Comparison of ENCODE assay signal across 13 cellular contexts in genomic region chr11:71946144-71946571, GRCh38. TPM values are rescaled to one million over a fixed set of nuclear protein-coding genes. Genes with fewer than 3 reads are reported as not detected.
DNase-seq lines count a peak whose midpoint lies in the region; ATAC-seq and TF ChIP-seq lines count a peak whose summit lies in the region.
"Had no signal": no experiment of that assay in that cellular context is flagged by ENCODE, and none has a peak within 500 bp of the region (broad histone marks: within the 10 kb centered on the region; RNA-seq: fewer than 3 reads in every experiment).

No MANE protein-coding gene starts in this region.

- H3K27me3 ChIP-seq in IMR-90 (ENCODE audit: control insufficient read depth, insufficient read depth, low read length) (no peaks in the 10 kb centered on the region), brain microvascular endothelial cell (replicated peaks) (no peaks in the 10 kb centered on the region), lower lobe of right lung (ENCODE audit: low read depth) (no peaks in the 10 kb centered on the region)
- H3K27me3 ChIP-seq: gastrocnemius medialis, sigmoid colon had no signal

- H3K27ac ChIP-seq in IMR-90 (ENCODE audit: insufficient read depth, low read length) (no peak overlapping the region), brain microvascular endothelial cell (peak overlapping the region; percentile 98), lower lobe of right lung (no peak overlapping the region)
- H3K27ac ChIP-seq: gastrocnemius medialis, sigmoid colon had no signal

- no peak overlapping the region for H3K23ac ChIP-seq in IMR-90 (ENCODE audit: low read depth, low read length)

- H4K20me1 ChIP-seq in IMR-90 (ENCODE audit: insufficient read depth, low read length), result peaks cover 58% of the 10 kb centered on the region

- in situ Hi-C loops in IMR-90 (cut with MboI; ENCODE audit: low sequenced_read_pairs) (no loop called here), brain microvascular endothelial cell (cut with HindIII; ENCODE audit: low pct_ligation_motif_present, low sequenced_read_pairs) (no loop called here)

- WGBS in IMR-90 (ENCODE audit: extremely low coverage in 2 of 2, insufficient read length in 1 of 2), 2 experiments, result no CpG with 5 or more reads among the region's 2 CpGs

- no peak overlapping the region for H2AK9ac ChIP-seq in IMR-90 (replicated peaks; ENCODE audit: low read depth, low read length, poor library complexity)

- peaks cover 7% of the 10 kb centered on the region for H3K9me1 ChIP-seq in IMR-90 (ENCODE audit: insufficient read depth, low read length)

- no peak overlapping the region for H2BK120ac ChIP-seq in IMR-90 (ENCODE audit: low read depth, low read length)

- TF ChIP-seq CTCF in IMR-90 (conservative IDR thresholded peaks at IDR 0.05; ENCODE audit: low read depth, low read length) (no peak), brain microvascular endothelial cell (IDR thresholded peaks at IDR 0.05; ENCODE audit: low read depth, low read length, missing control alignments) (no peak), lower lobe of right lung (IDR thresholded peaks at IDR 0.05) (no peak)

- H3K4me3 ChIP-seq in IMR-90 (ENCODE audit: insufficient read depth, low read depth, low read length) (no peak overlapping the region), brain microvascular endothelial cell (ENCODE audit: low read depth, low read length) (no peak overlapping the region), lower lobe of right lung (no peak overlapping the region)
- H3K4me3 ChIP-seq: gastrocnemius medialis, sigmoid colon had no signal

- no peak overlapping the region for H3K4me2 ChIP-seq in IMR-90 (ENCODE audit: low read depth, low read length)

- H2AFZ ChIP-seq in IMR-90 (replicated peaks; ENCODE audit: low read length, poor library complexity), result no peak overlapping the region

- dilution Hi-C loops in IMR-90 (cut with HindIII; ENCODE audit: low sequenced_read_pairs, unreplicated experiment), result no loop called here

- no peak overlapping the region for H2BK20ac ChIP-seq in IMR-90 (ENCODE audit: low read depth, low read length)

- CTCF ChIA-PET in IMR-90 (lab: Yijun Ruan, JAX), result interaction anchor here (0.6 kb wide), 1 partner anchor 18 kb away, joined by 4 read pairs; no protein-coding TSS in a partner anchor

- H3K56ac ChIP-seq in IMR-90 (ENCODE audit: extremely low read depth, insufficient read depth, low read length), result no peak overlapping the region

- H4K8ac ChIP-seq in IMR-90 (ENCODE audit: low read depth in 2 of 2, low read length in 2 of 2), result no peak overlapping the region

- H3K9me3 ChIP-seq in IMR-90 (ENCODE audit: control insufficient read depth, insufficient read depth, low read length) (no peaks in the 10 kb centered on the region), lower lobe of right lung (no peaks in the 10 kb centered on the region)
- H3K9me3 ChIP-seq: gastrocnemius medialis, sigmoid colon had no signal

- H3K9ac ChIP-seq in IMR-90 (ENCODE audit: low read depth, low read length), result no peak overlapping the region

- no TSS peak for BruUV-seq in IMR-90 (replicated peaks; lab: Mats Ljungman, UMichigan)

- H4K91ac ChIP-seq in IMR-90 (ENCODE audit: insufficient read depth, low read depth, low read length), result no peak overlapping the region

- peak overlapping the region; percentile 45; the same call in 1 of the 2 replicates for H3K14ac ChIP-seq in IMR-90 (replicated peaks; ENCODE audit: low read depth, low read length)

- no peak overlapping the region for H3K18ac ChIP-seq in IMR-90 (ENCODE audit: low read depth, low read length)

- H2BK15ac ChIP-seq in IMR-90 (ENCODE audit: low read depth, low read length), result no peak overlapping the region

- peak overlapping the region; percentile 29 for H2BK5ac ChIP-seq in IMR-90 (ENCODE audit: low read depth, low read length, poor library complexity, severe bottlenecking)

- H3K79me1 ChIP-seq in IMR-90 (ENCODE audit: low read depth in 1 of 2, low read length in 2 of 2), result peaks cover 46 to 77% of the 10 kb centered on the region in 2 experiments

- TF ChIP-seq RAD21 in IMR-90 (IDR thresholded peaks at IDR 0.05; ENCODE audit: low read length), result no peak

- H3K4ac ChIP-seq in IMR-90 (ENCODE audit: low read depth, low read length), result no peak overlapping the region

- H4K5ac ChIP-seq in IMR-90 (ENCODE audit: low read depth, low read length), result no peak overlapping the region

- POLR2A ChIA-PET in IMR-90 (lab: Charles Lee; ENCODE audit: unreplicated experiment), result no interaction called here

- H3K36me3 ChIP-seq in IMR-90 (ENCODE audit: control insufficient read depth, insufficient read depth, low read length), result no peaks in the 10 kb centered on the region; the same call in 1 of the 2 replicates
- no peaks in the 10 kb centered on the region for H3K36me3 ChIP-seq in brain microvascular endothelial cell (replicated peaks)
- H3K36me3 ChIP-seq in lower lobe of right lung, result no peaks in the 10 kb centered on the region
- H3K36me3 ChIP-seq: gastrocnemius medialis, sigmoid colon had no signal

- intact Hi-C loops in IMR-90 (cut with micrococcal nuclease), result loop anchor here (1.0 kb wide), 1 partner anchor 17 kb away; the partner anchor contains the start of gene RNF121
- intact Hi-C loops in lower lobe of right lung (cut with DNase I), result no loop called here

- DNase-seq in Daoy (ENCODE audit: low read depth) (peak; percentile 85), IMR-90 (peak; percentile 78), brain microvascular endothelial cell (peak; percentile 91), myocyte (ENCODE audit: low read depth) (peak; percentile 26), retina (no peak), lower lobe of right lung (no peak)
- no peak for DNase-seq in activated effector memory CD4-positive, alpha-beta T cell treated with anti-CD3 and anti-CD28 coated beads, Interleukin-2, amount 50 U/mL, for 16 hours
- DNase-seq: caudate nucleus, DMS153, gastrocnemius medialis, NCI-H2081, SIG-M5, sigmoid colon had no signal

- H3K4me1 ChIP-seq in IMR-90 (ENCODE audit: control insufficient read depth, insufficient read depth, low read length) (peaks cover 11% of the 10 kb centered on the region), lower lobe of right lung (peaks cover 17% of the 10 kb centered on the region)

- TF ChIP-seq POLR2A in IMR-90 (IDR thresholded peaks at IDR 0.05; ENCODE audit: low read depth, low read length), result no peak

- ATAC-seq in IMR-90 (ENCODE audit: low read depth) (peak; percentile 53), lower lobe of right lung (no peak)
- ATAC-seq: gastrocnemius medialis had no signal

- no peak overlapping the region for H2AK5ac ChIP-seq in IMR-90 (ENCODE audit: low read depth, low read length)

TF ChIP-seq in IMR-90, 13 proteins besides CTCF, POLR2A, EP300 and RAD21:
- TF ChIP-seq CHD1 (IDR thresholded peaks at IDR 0.05; ENCODE audit: low read depth, low read length) (no peak), FOS (IDR thresholded peaks at IDR 0.05; ENCODE audit: low read depth, low read length) (peak; percentile 50)

RNA-seq across cellular contexts. Expression of gene RNF121, which starts 17.3 kb away (rescaled TPM):
- total RNA-seq in Daoy (2014; rRNA removed; shearing (Covaris generic)), result 30.6 and 33.9 TPM in 2 replicates
- total RNA-seq in IMR-90 (2012; rRNA removed), result 65.8 and 88.7 TPM in 2 replicates
- 43.0 and 43.4 TPM in 2 replicates for polyA plus RNA-seq in IMR-90 (2012; rRNA removed)
- polyA plus RNA-seq in IMR-90 (2012; cell fraction: cytosol; rRNA removed), result 31.7 and 47.6 TPM in 2 replicates
- polyA plus RNA-seq in IMR-90 (2012; cell fraction: nucleus; rRNA removed; ENCODE audit: low replicate concordance), result 60.6 and 83.6 TPM in 2 replicates
- total RNA-seq in myocyte, result 45.3 and 54.3 TPM in 2 replicates
- polyA plus RNA-seq in myocyte (2012), result 115 TPM
- total RNA-seq in lower lobe of right lung, result 24.7 TPM

RNA-seq across cellular contexts. Expression of gene XNDC1N, which starts 17.8 kb away (rescaled TPM):
- 4.0 and 8.6 TPM in 2 replicates for total RNA-seq in Daoy (2014; rRNA removed; shearing (Covaris generic))
- 7.2 and 8.8 TPM in 2 replicates for total RNA-seq in IMR-90 (2012; rRNA removed)
- polyA plus RNA-seq in IMR-90 (2012; rRNA removed), result 2.0 and 2.5 TPM in 2 replicates
- 1.3 and 1.9 TPM in 2 replicates for polyA plus RNA-seq in IMR-90 (2012; cell fraction: cytosol; rRNA removed)
- polyA plus RNA-seq in IMR-90 (2012; cell fraction: nucleus; rRNA removed; ENCODE audit: low replicate concordance), result 2.8 and 9.3 TPM in 2 replicates
- 2.7 and 3.0 TPM in 2 replicates for total RNA-seq in myocyte
- 2.4 TPM for polyA plus RNA-seq in myocyte (2012)
- total RNA-seq in lower lobe of right lung, result 9.1 TPM

RNA-seq across cellular contexts. Expression of gene IL18BP, which starts 52.6 kb away (rescaled TPM):
- total RNA-seq in Daoy (2014; rRNA removed; shearing (Covaris generic)), result 3.4 and 4.9 TPM in 2 replicates
- total RNA-seq in IMR-90 (2012; rRNA removed) (0.83 and 0.90 TPM in 2 replicates), myocyte (2.4 and 4.1 TPM in 2 replicates), lower lobe of right lung (18.0 TPM)
- polyA plus RNA-seq in IMR-90 (2012; rRNA removed), result 3.2 and 3.7 TPM in 2 replicates
- 0.55 and 0.79 TPM in 2 replicates for polyA plus RNA-seq in IMR-90 (2012; cell fraction: cytosol; rRNA removed)
- 41.8 and 42.5 TPM in 2 replicates for polyA plus RNA-seq in IMR-90 (2012; cell fraction: nucleus; rRNA removed; ENCODE audit: low replicate concordance)
- polyA plus RNA-seq in myocyte (2012), result 6.7 TPM

Comparison
In these comparisons a context has a peak if more than half of its experiments do, and no peak if none do; other contexts are left out.
1. DNase-seq: peak in Daoy (single experiment), IMR-90 (single experiment), brain microvascular endothelial cell (single experiment) and myocyte (single experiment); none in activated effector memory CD4-positive, alpha-beta T cell treated with anti-CD3 and anti-CD28 coated beads, Interleukin-2, amount 50 U/mL, for 16 hours (single experiment), retina (single experiment) and lower lobe of right lung (single experiment).